ENCODE assay signal across 17 cellular contexts in genomic region chr17:48062273-48062672, GRCh38. TPM values are rescaled to one million over a fixed set of nuclear protein-coding genes. Genes with fewer than 3 reads are reported as not detected.
DNase-seq lines count a peak whose midpoint lies in the region; ATAC-seq, FAIRE-seq and TF ChIP-seq lines count a peak whose summit lies in the region.
"Had no signal": no experiment of that assay in that cellular context is flagged by ENCODE, and none has a peak within 500 bp of the region (broad histone marks: within the 10 kb centered on the region; RNA-seq: fewer than 3 reads in every experiment).

No MANE protein-coding gene starts in this region.

- 98% methylated on average over 7 of the region's 7 CpGs for WGBS in K562 (ENCODE audit: insufficient coverage, low coverage, missing lambda C conversion rate)
- 86 to 93% (median 88%) methylated on average over 7 of the region's 7 CpGs for WGBS in psoas muscle, 3 donors

- H3K27ac Mint-ChIP-seq in CD8-positive, alpha-beta T cell = peak overlapping the region; percentile 16
- H3K27ac Mint-ChIP-seq: CD8-positive, alpha-beta memory T cell had no signal

- H3K4me2 ChIP-seq in HCT116 (ENCODE audit: low read length) (no peak overlapping the region), K562 (ENCODE audit: insufficient read depth, low read length) (no peak overlapping the region)
- H3K4me2 ChIP-seq: A549; BLaER1 treated with 17β-estradiol and CSF1 and Interleukin-3, amounts not matched to agents 10 nM and 100 nM had no signal

- CTCF ChIA-PET in CD8-positive, alpha-beta T cell (lab: Charles Lee) = interaction anchor here (1.3 to 2.0 kb wide), 4 partner anchors 12 to 36 kb away, joined by 4 to 15 read pairs (median 6); no protein-coding TSS in a partner anchor
- CTCF ChIA-PET in HCT116 (lab: Charles Lee) = no interaction called here
- CTCF ChIA-PET in K562 (lab: Yijun Ruan, JAX; ENCODE audit: low intra/inter-chr PET ratio) = no interaction called here

- ATAC-seq in CD8-positive, alpha-beta T cell = no peak
- ATAC-seq in HCT116 (no peak), K562 (no peak), psoas muscle (no peak), GM19395 (IDR thresholded peaks at IDR 0.05; ENCODE audit: unreplicated experiment) (no peak)
- ATAC-seq: A549 had no signal

- no peak for TF ChIP-seq CTCF in CD8-positive, alpha-beta T cell (IDR thresholded peaks at IDR 0.05)
- no peak for TF ChIP-seq CTCF in HCT116 (IDR thresholded peaks at IDR 0.05 in 2 of 3, conservative IDR thresholded peaks at IDR 0.05 in 1 of 3; ENCODE audit: borderline replicate concordance in 1 of 3, insufficient read depth in 1 of 3, low read depth in 2 of 3, low read length in 2 of 3)
- no peak for TF ChIP-seq CTCF in K562 (IDR thresholded peaks at IDR 0.05 in 2 of 3, conservative IDR thresholded peaks at IDR 0.05 in 1 of 3; ENCODE audit: insufficient read depth in 2 of 3, low read depth in 1 of 3, low read length in 3 of 3)
- TF ChIP-seq CTCF in psoas muscle (IDR thresholded peaks at IDR 0.05) = no peak

- no peak for FAIRE-seq in K562 (lab: Jason Lieb, UNC)
- FAIRE-seq: A549 had no signal

- H3K9me3 Mint-ChIP-seq in CD8-positive, alpha-beta T cell = no peaks in the 10 kb centered on the region
- H3K9me3 Mint-ChIP-seq: CD8-positive, alpha-beta memory T cell; H9 had no signal

- no peaks in the 10 kb centered on the region for H3K4me1 Mint-ChIP-seq in CD8-positive, alpha-beta T cell (ENCODE audit: low read depth)

- H3K36me3 Mint-ChIP-seq in CD8-positive, alpha-beta T cell = peaks cover 84% of the 10 kb centered on the region

- H3K9ac ChIP-seq in HCT116 (ENCODE audit: low read length) (no peak overlapping the region), K562 (ENCODE audit: insufficient read depth in 1 of 2, low read depth in 2 of 2, low read length in 2 of 2) (no peak overlapping the region)

- no peak overlapping the region for H3K27ac ChIP-seq in CD8-positive, alpha-beta T cell (ENCODE audit: low read depth, low read length)
- H3K27ac ChIP-seq in HCT116 (ENCODE audit: low read depth, low read length) = no peak overlapping the region
- H3K27ac ChIP-seq in K562 (ENCODE audit: extremely low read depth, low read depth, low read length) = no peak overlapping the region
- H3K27ac ChIP-seq in psoas muscle = peak overlapping the region; percentile 92
- H3K27ac ChIP-seq: A549; BLaER1 treated with 17β-estradiol and CSF1 and Interleukin-3, amounts not matched to agents 10 nM and 100 nM; SJCRH30 had no signal

- no peaks in the 10 kb centered on the region for H3K9me1 ChIP-seq in K562 (ENCODE audit: control insufficient read depth, insufficient read depth, low read length)

- H4K20me1 ChIP-seq in HCT116 (ENCODE audit: insufficient read depth) = no peaks in the 10 kb centered on the region; the same call in 1 of the 2 replicates
- H4K20me1 ChIP-seq in K562 (replicated peaks; ENCODE audit: control insufficient read depth, insufficient read depth, low read length) = peaks cover 3% of the 10 kb centered on the region; the same call in 1 of the 2 replicates

- TF ChIP-seq EP300 in K562 (IDR thresholded peaks at IDR 0.05; ENCODE audit: low read length) = no peak

- TF ChIP-seq POLR2A in HCT116 (IDR thresholded peaks at IDR 0.05; ENCODE audit: borderline replicate concordance, extremely low read depth, insufficient read depth, insufficient read length) = no peak
- no peak for TF ChIP-seq POLR2A in K562 (conservative IDR thresholded peaks at IDR 0.05)

- POLR2A ChIA-PET in CD8-positive, alpha-beta T cell (lab: Charles Lee) = interaction anchor here (0.6 kb wide), 1 partner anchor 31 kb away, joined by 3 read pairs; no protein-coding TSS in a partner anchor
- POLR2A ChIA-PET in HCT116 (lab: Charles Lee) (interaction anchor here (13.2 kb wide), 1 partner anchor 13 kb away, joined by 114 read pairs; the partner anchor contains the start of gene NFE2L1), K562 (lab: Yijun Ruan, JAX) (interaction anchor here (1.0 to 2.1 kb wide), 8 partner anchors 10 to 280 kb away, joined by 3 to 18 read pairs (median 4); partner anchors contain the start of genes CBX1 and NFE2L1)

- RAD21 ChIA-PET in HCT116 (lab: Charles Lee; ENCODE audit: low non-redundant PET in 1 of 2, low total read pairs in 2 of 2, uncharacterized antibody in 2 of 2, unreplicated experiment in 2 of 2) = no interaction called here

- H3K4me1 ChIP-seq in CD8-positive, alpha-beta T cell (ENCODE audit: insufficient read depth, low read length) = no peaks in the 10 kb centered on the region
- H3K4me1 ChIP-seq in HCT116 (ENCODE audit: control insufficient read depth in 1 of 2, insufficient read depth in 2 of 2, low read length in 2 of 2) (no peaks in the 10 kb centered on the region), K562 (replicated peaks in 1 of 2; ENCODE audit: control insufficient read depth in 2 of 2, insufficient read depth in 2 of 2, low read length in 2 of 2) (peaks cover 5 to 7% of the 10 kb centered on the region in 2 experiments; a peak in 3 of 5 replicates), psoas muscle (peaks cover 90% of the 10 kb centered on the region)
- H3K4me1 ChIP-seq: A549, SJCRH30 had no signal

- H3K9me2 ChIP-seq in HCT116 (ENCODE audit: insufficient read depth) = no peaks in the 10 kb centered on the region

- BruUV-seq in HCT116 (replicated peaks; lab: Mats Ljungman, UMichigan) (no TSS peak), K562 (replicated peaks; lab: Mats Ljungman, UMichigan) (no TSS peak)

- H3K79me2 ChIP-seq in HCT116 (ENCODE audit: insufficient read depth, low read length) (peaks cover 14% of the 10 kb centered on the region; the same call in 1 of the 2 replicates), K562 (ENCODE audit: control insufficient read depth, insufficient read depth, low read length) (no peaks in the 10 kb centered on the region; the same call in 2 of the 3 replicates)

- peaks cover 34% of the 10 kb centered on the region for H3K36me3 ChIP-seq in CD8-positive, alpha-beta T cell (ENCODE audit: insufficient read depth, low read length)
- H3K36me3 ChIP-seq in HCT116 (ENCODE audit: control insufficient read depth in 1 of 2, insufficient read depth in 2 of 2, low read length in 2 of 2) (peaks cover 49 to 62% of the 10 kb centered on the region in 2 experiments), K562 (ENCODE audit: control insufficient read depth, insufficient read depth, low read length) (peaks cover 85% of the 10 kb centered on the region), psoas muscle (ENCODE audit: insufficient read depth in 1 of 2, low read depth in 1 of 2) (peaks cover 29 to 67% of the 10 kb centered on the region in 2 donors)

- H3K4me3 ChIP-seq in CD8-positive, alpha-beta T cell (ENCODE audit: low read depth, low read length) = no peak overlapping the region
- no peak overlapping the region for H3K4me3 ChIP-seq in HCT116 (replicated peaks in 1 of 2; ENCODE audit: low read depth in 1 of 2, low read length in 2 of 2)
- H3K4me3 ChIP-seq in K562 = no peak overlapping the region
- H3K4me3 ChIP-seq in psoas muscle = no peak overlapping the region
- H3K4me3 ChIP-seq: A549; BLaER1 treated with 17β-estradiol and CSF1 and Interleukin-3, amounts not matched to agents 10 nM and 100 nM; SJCRH30 had no signal

- TF ChIP-seq RAD21 in HCT116 (IDR thresholded peaks at IDR 0.05; ENCODE audit: low read depth) (no peak), K562 (CRISPR knock-in tag; conservative IDR thresholded peaks at IDR 0.05 in 1 of 2, IDR thresholded peaks at IDR 0.05 in 1 of 2) (no peak)

- H3K27me3 Mint-ChIP-seq in CD8-positive, alpha-beta T cell (ENCODE audit: low read depth) = no peaks in the 10 kb centered on the region
- H3K27me3 Mint-ChIP-seq: CD8-positive, alpha-beta memory T cell had no signal

- H3K9me3 ChIP-seq in CD8-positive, alpha-beta T cell (ENCODE audit: low read length) = no peaks in the 10 kb centered on the region
- H3K9me3 ChIP-seq in HCT116 (ENCODE audit: control insufficient read depth in 1 of 2, insufficient read depth in 1 of 2, low read depth in 1 of 2, low read length in 2 of 2) = no peaks in the 10 kb centered on the region
- H3K9me3 ChIP-seq in K562 (replicated peaks; ENCODE audit: control insufficient read depth, insufficient read depth, low read depth, low read length) = no peaks in the 10 kb centered on the region
- no peaks in the 10 kb centered on the region for H3K9me3 ChIP-seq in psoas muscle
- H3K9me3 ChIP-seq: A549; BLaER1 treated with 17β-estradiol and CSF1 and Interleukin-3, amounts not matched to agents 10 nM and 100 nM; SJCRH30 had no signal

- no peak for DNase-seq in CD8-positive, alpha-beta T cell
- DNase-seq in HCT116 (ENCODE audit: low read depth, low spot score) = no peak
- DNase-seq in K562 (ENCODE audit: extremely low read depth in 1 of 4, low spot score in 3 of 4) = no peak
- no peak for DNase-seq in psoas muscle
- DNase-seq in SIG-M5 treated with dmso at 0.1 percent for 504 hours (lab: John Stamatoyannopoulos, UW; ENCODE audit: unreplicated experiment) = no peak
- DNase-seq in NCI-H510A treated with DMSO at 0.1 percent for 48 hours (lab: John Stamatoyannopoulos, UW) = no peak
- DNase-seq in SW 1271 (lab: John Stamatoyannopoulos, UW) = no peak
- DNase-seq: CD8-positive, alpha-beta memory T cell; DMS79 treated with DMSO at 0.1 percent for 48 hours; H9; KBM-7; NCI-H1105; NCI-H748 treated with DMSO at 0.1 percent for 48 hours; SJCRH30 had no signal

- in situ Hi-C loops in K562 (cut with MboI) = no loop called here

- H3K4me3 Mint-ChIP-seq in CD8-positive, alpha-beta T cell = no peak overlapping the region
- H3K4me3 Mint-ChIP-seq: CD8-positive, alpha-beta memory T cell; H9 had no signal

- intact Hi-C loops in CD8-positive, alpha-beta T cell (cut with DNase I, micrococcal nuclease) = no loop called here
- intact Hi-C loops in HCT116 (cut with micrococcal nuclease) = no loop called here
- intact Hi-C loops in K562 (cut with micrococcal nuclease) = no loop called here
- intact Hi-C loops in psoas muscle (cut with DNase I) = no loop called here

- H2AFZ ChIP-seq in HCT116 (ENCODE audit: low read depth, low read length, poor library complexity, severe bottlenecking) (no peak overlapping the region), K562 (ENCODE audit: low read depth, low read length) (no peak overlapping the region)

- no peaks in the 10 kb centered on the region for H3K27me3 ChIP-seq in CD8-positive, alpha-beta T cell (ENCODE audit: insufficient read depth, low read length)
- H3K27me3 ChIP-seq in HCT116 (ENCODE audit: insufficient read depth, low read length) (no peaks in the 10 kb centered on the region), K562 (ENCODE audit: control insufficient read depth in 2 of 2, insufficient read depth in 2 of 2, low read length in 2 of 2) (no peaks in the 10 kb centered on the region), psoas muscle (ENCODE audit: insufficient read depth in 3 of 3, low read length in 2 of 3) (no peaks in the 10 kb centered on the region)
- H3K27me3 ChIP-seq: BLaER1 treated with 17β-estradiol and CSF1 and Interleukin-3, amounts not matched to agents 10 nM and 100 nM; SJCRH30 had no signal

RNA-seq across cellular contexts. Expression of gene NFE2L1, which starts 14.1 kb away (rescaled TPM):
- total RNA-seq in CD8-positive, alpha-beta T cell = 10 to 100 TPM; 29.5 to 32.5 TPM
- 135 TPM for total RNA-seq in HCT116 (2021; ENCODE audit: unreplicated experiment)
- 157 and 172 TPM in 2 replicates for polyA plus RNA-seq in HCT116 (2012)
- 97.0 and 141 TPM in 2 replicates for total RNA-seq in K562 (2011; cell fraction: chromatin; rRNA removed; ENCODE audit: low replicate concordance)
- total RNA-seq in K562 (2011; cell fraction: nucleolus; rRNA removed) = 104 and 118 TPM in 2 replicates
- total RNA-seq in K562 (2011; cell fraction: nucleoplasm; rRNA removed) = 88.2 and 97.7 TPM in 2 replicates
- 18.6 and 22.0 TPM in 2 replicates for total RNA-seq in K562 (2014; rRNA removed)
- total RNA-seq in K562 (2014; rRNA removed; fragmentation: Illumina TruSeq; extraction: Trizol) = 38.7 and 57.0 TPM in 2 replicates
- 39.7 and 40.5 TPM in 2 replicates for total RNA-seq in K562 (2015; rRNA removed; fragmentation: Illumina TruSeq; extraction: Trizol)
- 61.4 and 67.7 TPM in 2 replicates for total RNA-seq in K562 (2021)
- 57.2 and 59.8 TPM in 2 replicates for polyA plus RNA-seq in K562 (2011; rRNA removed)
- 41.0 and 52.4 TPM in 2 replicates for polyA plus RNA-seq in K562 (2011; cell fraction: cytosol; rRNA removed)
- 34.1 and 41.0 TPM in 2 replicates for polyA plus RNA-seq in K562 (2011; cell fraction: nucleus; rRNA removed)
- polyA plus RNA-seq in K562 (2012) = 109 and 147 TPM in 2 replicates
- 68.1 and 68.6 TPM in 2 replicates for polyA plus RNA-seq in K562 (2014; fragmentation: Illumina TruSeq; extraction: Trizol)
- 1 to 10 TPM; 2.0 to 2.8 TPM for polyA plus RNA-seq in K562 (2014; fragmentation: Nextera tagmentation; extraction: Ambion mirVana)
- 40.7 and 41.4 TPM in 2 replicates for polyA plus RNA-seq in K562 (2014; rRNA removed)
- 79.5 and 101 TPM in 2 replicates for polyA minus RNA-seq in K562 (2011; rRNA and poly(A)+ RNA removed)
- polyA minus RNA-seq in K562 (2011; cell fraction: cytosol; rRNA and poly(A)+ RNA removed) = 31.0 and 35.6 TPM in 2 replicates
- 12.5 and 16.4 TPM in 2 replicates for polyA minus RNA-seq in K562 (2011; cell fraction: nucleus; rRNA and poly(A)+ RNA removed)
- total RNA-seq in psoas muscle = 1,000 to 10,000 TPM in 3 of 4 donors, 100 to 1,000 TPM in 1; 990 to 1,423 (median 1,174) TPM
- polyA plus RNA-seq in psoas muscle = 1,000 to 10,000 TPM in 1 of 3 donors, 100 to 1,000 TPM in 2; 308 to 1,601 (median 620) TPM

RNA-seq across cellular contexts. Expression of gene COPZ2, which starts 24.7 kb away (rescaled TPM):
- under 1 TPM; 0.57 to 0.92 TPM for total RNA-seq in CD8-positive, alpha-beta T cell
- total RNA-seq in HCT116 (2021; ENCODE audit: unreplicated experiment) (not detected), K562 (2014; rRNA removed) (not detected in 2 replicates), K562 (2014; rRNA removed; fragmentation: Illumina TruSeq; extraction: Trizol) (not detected in 2 replicates), K562 (2015; rRNA removed; fragmentation: Illumina TruSeq; extraction: Trizol) (not detected in 2 replicates), K562 (2021) (0.49 TPM in 1 of 2 replicates, not detected in the other), psoas muscle (100 to 1,000 TPM in 1 of 4 donors, 10 to 100 TPM in 3; 56.4 to 130 (median 66.4) TPM)
- 0.14 TPM in 1 of 2 replicates, not detected in the other for polyA plus RNA-seq in HCT116 (2012)
- 0.46 TPM in 1 of 2 replicates, not detected in the other for total RNA-seq in K562 (2011; cell fraction: chromatin; rRNA removed; ENCODE audit: low replicate concordance)
- total RNA-seq in K562 (2011; cell fraction: nucleolus; rRNA removed) = 0.66 TPM in 1 of 2 replicates, not detected in the other
- 0.73 and 0.92 TPM in 2 replicates for total RNA-seq in K562 (2011; cell fraction: nucleoplasm; rRNA removed)
- polyA plus RNA-seq in K562 (2011; rRNA removed) (0.14 and 0.22 TPM in 2 replicates), K562 (2014; fragmentation: Illumina TruSeq; extraction: Trizol) (0.21 TPM in 1 of 2 replicates, not detected in the other), K562 (2014; fragmentation: Nextera tagmentation; extraction: Ambion mirVana) (not detected), K562 (2014; rRNA removed) (not detected in 2 replicates), psoas muscle (10 to 100 TPM; 16.8 to 46.0 (median 35.5) TPM)
- polyA plus RNA-seq in K562 (2011; cell fraction: cytosol; rRNA removed) = 0.13 TPM in 1 of 2 replicates, not detected in the other
- polyA plus RNA-seq in K562 (2011; cell fraction: nucleus; rRNA removed) = 0.52 and 1.4 TPM in 2 replicates
- 0.78 TPM in 1 of 2 replicates, not detected in the other for polyA plus RNA-seq in K562 (2012)
- polyA minus RNA-seq in K562 (2011; rRNA and poly(A)+ RNA removed) = not detected in 2 replicates
- polyA minus RNA-seq in K562 (2011; cell fraction: cytosol; rRNA and poly(A)+ RNA removed) = not detected in 2 replicates
- not detected in 2 replicates for polyA minus RNA-seq in K562 (2011; cell fraction: nucleus; rRNA and poly(A)+ RNA removed)

RNA-seq across cellular contexts. Expression of gene CBX1, which starts 39.0 kb away (rescaled TPM):
- 1 to 10 TPM; 5.4 to 6.6 TPM for total RNA-seq in CD8-positive, alpha-beta T cell
- 136 TPM for total RNA-seq in HCT116 (2021; ENCODE audit: unreplicated experiment)
- 47.8 and 66.8 TPM in 2 replicates for polyA plus RNA-seq in HCT116 (2012)
- total RNA-seq in K562 (2011; cell fraction: chromatin; rRNA removed; ENCODE audit: low replicate concordance) = 5.2 and 13.9 TPM in 2 replicates
- 3.7 and 5.7 TPM in 2 replicates for total RNA-seq in K562 (2011; cell fraction: nucleolus; rRNA removed)
- total RNA-seq in K562 (2011; cell fraction: nucleoplasm; rRNA removed) = 11.4 and 14.1 TPM in 2 replicates
- total RNA-seq in K562 (2014; rRNA removed) = 44.0 and 48.2 TPM in 2 replicates
- 64.4 and 75.3 TPM in 2 replicates for total RNA-seq in K562 (2014; rRNA removed; fragmentation: Illumina TruSeq; extraction: Trizol)
- 70.4 and 76.2 TPM in 2 replicates for total RNA-seq in K562 (2015; rRNA removed; fragmentation: Illumina TruSeq; extraction: Trizol)
- total RNA-seq in K562 (2021) = 44.6 and 52.7 TPM in 2 replicates
- 31.9 and 45.0 TPM in 2 replicates for polyA plus RNA-seq in K562 (2011; rRNA removed)
- 10.1 and 18.3 TPM in 2 replicates for polyA plus RNA-seq in K562 (2011; cell fraction: cytosol; rRNA removed)
- 7.4 and 12.0 TPM in 2 replicates for polyA plus RNA-seq in K562 (2011; cell fraction: nucleus; rRNA removed)
- polyA plus RNA-seq in K562 (2012) = 50.1 and 87.7 TPM in 2 replicates
- polyA plus RNA-seq in K562 (2014; fragmentation: Illumina TruSeq; extraction: Trizol) = 73.0 and 95.7 TPM in 2 replicates
- polyA plus RNA-seq in K562 (2014; fragmentation: Nextera tagmentation; extraction: Ambion mirVana) = 10 to 100 TPM; 10.6 to 13.5 TPM
- 48.7 and 53.3 TPM in 2 replicates for polyA plus RNA-seq in K562 (2014; rRNA removed)
- 27.9 and 31.5 TPM in 2 replicates for polyA minus RNA-seq in K562 (2011; rRNA and poly(A)+ RNA removed)
- 15.0 and 16.3 TPM in 2 replicates for polyA minus RNA-seq in K562 (2011; cell fraction: cytosol; rRNA and poly(A)+ RNA removed)
- polyA minus RNA-seq in K562 (2011; cell fraction: nucleus; rRNA and poly(A)+ RNA removed) = 2.3 and 7.2 TPM in 2 replicates
- total RNA-seq in psoas muscle = 10 to 100 TPM; 28.9 to 39.6 (median 35.5) TPM
- polyA plus RNA-seq in psoas muscle = 10 to 100 TPM; 26.6 to 69.6 (median 34.8) TPM

RNA-seq across cellular contexts. Expression of gene SNX11, which starts 45.3 kb away (rescaled TPM):
- 10 to 100 TPM; 15.3 to 16.3 TPM for total RNA-seq in CD8-positive, alpha-beta T cell
- total RNA-seq in HCT116 (2021; ENCODE audit: unreplicated experiment) = 26.8 TPM
- 15.4 and 20.6 TPM in 2 replicates for polyA plus RNA-seq in HCT116 (2012)
- 48.4 and 61.2 TPM in 2 replicates for total RNA-seq in K562 (2011; cell fraction: chromatin; rRNA removed; ENCODE audit: low replicate concordance)
- total RNA-seq in K562 (2011; cell fraction: nucleolus; rRNA removed) = 27.6 and 39.2 TPM in 2 replicates
- 37.8 and 55.3 TPM in 2 replicates for total RNA-seq in K562 (2011; cell fraction: nucleoplasm; rRNA removed)
- 13.1 and 15.8 TPM in 2 replicates for total RNA-seq in K562 (2014; rRNA removed)
- total RNA-seq in K562 (2014; rRNA removed; fragmentation: Illumina TruSeq; extraction: Trizol) = 16.6 and 16.8 TPM in 2 replicates
- total RNA-seq in K562 (2015; rRNA removed; fragmentation: Illumina TruSeq; extraction: Trizol) = 12.3 and 12.4 TPM in 2 replicates
- 18.0 and 18.4 TPM in 2 replicates for total RNA-seq in K562 (2021)
- polyA plus RNA-seq in K562 (2011; rRNA removed) = 22.1 and 23.3 TPM in 2 replicates
- polyA plus RNA-seq in K562 (2011; cell fraction: cytosol; rRNA removed) = 16.6 and 20.8 TPM in 2 replicates
- 24.5 and 25.0 TPM in 2 replicates for polyA plus RNA-seq in K562 (2011; cell fraction: nucleus; rRNA removed)
- polyA plus RNA-seq in K562 (2012) = 15.0 and 16.6 TPM in 2 replicates
- 14.9 and 16.5 TPM in 2 replicates for polyA plus RNA-seq in K562 (2014; fragmentation: Illumina TruSeq; extraction: Trizol)
- 10 to 100 TPM; 20.8 to 24.0 TPM for polyA plus RNA-seq in K562 (2014; fragmentation: Nextera tagmentation; extraction: Ambion mirVana)
- 15.4 and 19.2 TPM in 2 replicates for polyA plus RNA-seq in K562 (2014; rRNA removed)
- polyA minus RNA-seq in K562 (2011; rRNA and poly(A)+ RNA removed) = 16.3 and 19.5 TPM in 2 replicates
- 8.2 and 9.5 TPM in 2 replicates for polyA minus RNA-seq in K562 (2011; cell fraction: cytosol; rRNA and poly(A)+ RNA removed)
- polyA minus RNA-seq in K562 (2011; cell fraction: nucleus; rRNA and poly(A)+ RNA removed) = 6.7 and 8.6 TPM in 2 replicates
- total RNA-seq in psoas muscle = 10 to 100 TPM; 10.0 to 17.2 (median 12.3) TPM
- polyA plus RNA-seq in psoas muscle = 10 to 100 TPM; 11.5 to 27.0 (median 25.7) TPM

Comparison
In these comparisons a context has a peak if more than half of its experiments do, and no peak if none do; other contexts are left out.
1. RNA of gene COPZ2, which starts 24.7 kb away (total RNA-seq): 56.4 to 130 TPM in psoas muscle; 0.57 to 0.92 TPM in CD8-positive, alpha-beta T cell, 0.46 to 0.92 TPM in K562 and not detected in HCT116 (single experiment); every median in the first group is over 10 times any median in the second.